ENCODE assay signal across 33 cellular contexts in the genomic region with DNA sequence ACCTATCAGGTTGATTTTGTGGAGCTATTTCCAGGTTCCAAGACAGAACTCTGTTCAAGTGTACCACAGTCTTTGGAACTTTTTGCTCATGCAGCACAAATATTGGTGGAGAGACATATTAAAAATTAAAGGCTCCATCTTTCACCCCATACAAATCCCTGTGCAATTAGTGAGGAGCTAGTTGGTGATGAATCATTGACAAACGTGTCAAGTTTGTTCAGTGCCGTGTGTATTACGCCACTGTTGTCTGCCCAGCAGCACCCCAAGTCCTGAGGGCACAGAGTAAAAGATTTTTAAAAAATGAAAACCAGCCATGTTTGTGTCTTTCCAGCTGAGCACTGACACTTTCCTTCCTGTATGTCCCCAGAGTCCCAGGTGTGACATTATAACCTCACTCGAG. TPM values are rescaled to one million over a fixed set of nuclear protein-coding genes. Genes with fewer than 3 reads are reported as not detected.
"Had no signal": no experiment of that assay in that cellular context is flagged by ENCODE, and none has a peak within 500 bp of the region (broad histone marks: within the 10 kb centered on the region; RNA-seq: fewer than 3 reads in every experiment).

No MANE protein-coding gene starts in this region.

- H3K27ac Mint-ChIP-seq: activated B cell treated with CpG ODN at 0.5 μM for 24 hours; activated CD4-positive, alpha-beta memory T cell treated with anti-CD3 and anti-CD28 coated beads, Interleukin-2, amount 10 ng/mL, durations not matched to agents 7 days and 5 days; activated CD8-positive, alpha-beta memory T cell treated with anti-CD3 and anti-CD28 coated beads, Interleukin-2, amount 10 ng/mL, durations not matched to agents 7 days and 5 days; activated naive CD4-positive, alpha-beta T cell treated with anti-CD3 and anti-CD28 coated beads, Interleukin-2, amount 10 ng/mL, durations not matched to agents 7 days and 5 days; activated naive CD8-positive, alpha-beta T cell; activated naive CD8-positive, alpha-beta T cell treated with anti-CD3 and anti-CD28 coated beads, Interleukin-2, amount 50 U/mL, for 24 hours; T-cell had no signal

- H3K4me3 ChIP-seq: MG63 had no signal

- H3K27ac ChIP-seq: RWPE1 had no signal

- H3K4me3 Mint-ChIP-seq: activated B cell treated with CpG ODN at 0.5 μM for 24 hours; activated CD4-positive, alpha-beta memory T cell treated with anti-CD3 and anti-CD28 coated beads, Interleukin-2, amount 10 ng/mL, durations not matched to agents 7 days and 5 days; activated CD8-positive, alpha-beta memory T cell treated with anti-CD3 and anti-CD28 coated beads, Interleukin-2, amount 10 ng/mL, durations not matched to agents 7 days and 5 days; activated naive CD4-positive, alpha-beta T cell treated with anti-CD3 and anti-CD28 coated beads, Interleukin-2, amount 10 ng/mL, durations not matched to agents 7 days and 5 days; activated naive CD8-positive, alpha-beta T cell; activated naive CD8-positive, alpha-beta T cell treated with anti-CD3 and anti-CD28 coated beads, Interleukin-2, amount 50 U/mL, for 24 hours; T-cell had no signal

- H3K36me3 Mint-ChIP-seq: activated CD8-positive, alpha-beta memory T cell treated with anti-CD3 and anti-CD28 coated beads, Interleukin-2, amount 10 ng/mL, durations not matched to agents 7 days and 5 days; activated naive CD4-positive, alpha-beta T cell treated with anti-CD3 and anti-CD28 coated beads, Interleukin-2, amount 10 ng/mL, durations not matched to agents 7 days and 5 days; activated naive CD8-positive, alpha-beta T cell; T-cell had no signal

- DNase-seq: activated B cell treated with CpG ODN at 0.5 μM for 24 hours; activated CD4-positive, alpha-beta memory T cell treated with anti-CD3 and anti-CD28 coated beads, Interleukin-2, amount 10 ng/mL, durations not matched to agents 7 days and 5 days; activated CD4-positive, alpha-beta T cell treated with anti-CD3 and anti-CD28 coated beads for 1 hour; activated CD4-positive, alpha-beta T cell treated with anti-CD3 and anti-CD28 coated beads for 48 hours; activated CD8-positive, alpha-beta memory T cell treated with anti-CD3 and anti-CD28 coated beads for 24 hours; activated CD8-positive, alpha-beta memory T cell treated with anti-CD3 and anti-CD28 coated beads, Interleukin-2, amount 10 ng/mL, durations not matched to agents 7 days and 5 days; activated CD8-positive, alpha-beta memory T cell treated with anti-CD3 and anti-CD28 coated beads, Interleukin-2, amount 50 U/mL, for 48 hours; activated effector memory CD4-positive, alpha-beta T cell treated with Interleukin-2 at 50 U/mL for 16 hours; activated naive CD4-positive, alpha-beta T cell treated with anti-CD3 and anti-CD28 coated beads, Interleukin-2, amount 10 ng/mL, durations not matched to agents 7 days and 5 days; activated naive CD8-positive, alpha-beta T cell treated with anti-CD3 and anti-CD28 coated beads, Interleukin-2, amount 50 U/mL, for 24 hours; activated T-cell treated with anti-CD3 and anti-CD28 coated beads, Interleukin-2, amount 50 U/mL, for 48 hours; aorta; Karpas-422; KBM-7; MG63; NCI-H1048; NCI-H1436; NCI-H1694; NCI-H1930; NCI-H2081 treated with DMSO at 0.1 percent for 48 hours; NCI-H226; NCI-H446 treated with DMSO at 0.1 percent for 48 hours; NCI-H69; PC-3; SIG-M5; T-cell; T-helper 2 cell; T-helper 9 cell had no signal

- ATAC-seq: activated CD8-positive, alpha-beta memory T cell treated with anti-CD3 and anti-CD28 coated beads, Interleukin-2, amount 10 ng/mL, durations not matched to agents 7 days and 5 days; activated naive CD8-positive, alpha-beta T cell treated with anti-CD3 and anti-CD28 coated beads, Interleukin-2, amount 50 U/mL, for 24 hours; PC-3; Right ventricle myocardium inferior; SK-N-SH treated with all-trans-retinoic acid at 6 μM for 48 hours; T-cell had no signal

- H3K27me3 ChIP-seq: MG63 had no signal

- H3K9me3 ChIP-seq: MG63 had no signal

- H3K4me1 Mint-ChIP-seq: activated CD8-positive, alpha-beta memory T cell treated with anti-CD3 and anti-CD28 coated beads, Interleukin-2, amount 10 ng/mL, durations not matched to agents 7 days and 5 days; activated naive CD4-positive, alpha-beta T cell treated with anti-CD3 and anti-CD28 coated beads, Interleukin-2, amount 10 ng/mL, durations not matched to agents 7 days and 5 days had no signal

- H3K9me3 Mint-ChIP-seq: activated B cell treated with CpG ODN at 0.5 μM for 24 hours; activated CD4-positive, alpha-beta memory T cell treated with anti-CD3 and anti-CD28 coated beads, Interleukin-2, amount 10 ng/mL, durations not matched to agents 7 days and 5 days; activated naive CD4-positive, alpha-beta T cell treated with anti-CD3 and anti-CD28 coated beads, Interleukin-2, amount 10 ng/mL, durations not matched to agents 7 days and 5 days; activated naive CD8-positive, alpha-beta T cell treated with anti-CD3 and anti-CD28 coated beads, Interleukin-2, amount 50 U/mL, for 24 hours; T-cell had no signal

- FAIRE-seq: RCC 7860 had no signal

RNA-seq across cellular contexts. Expression of gene ATOH8, which starts 9.3 kb away (rescaled TPM):
- total RNA-seq: activated B cell treated with CpG ODN at 0.5 μM for 24 hours had no signal
